Comparison of ENCODE assay signal across 8 cellular contexts in genomic region chr17:45341389-45342158, GRCh38. TPM values are rescaled to one million over a fixed set of nuclear protein-coding genes. Genes with fewer than 3 reads are reported as not detected.
DNase-seq lines count a peak whose midpoint lies in the region; ATAC-seq and TF ChIP-seq lines count a peak whose summit lies in the region.

No MANE protein-coding gene starts in this region.

- DNase-seq in AG10803 (ENCODE audit: low read depth) (peak; percentile 88), NB4 (ENCODE audit: low read depth) (peak; percentile 33), ecto neural progenitor cell (ENCODE audit: low spot score) (peak; percentile 85), hippocampal formation (lab: John Stamatoyannopoulos, UW) (no peak), NCI-H187 treated with DMSO at 0.1 percent for 48 hours (lab: John Stamatoyannopoulos, UW) (no peak)
- no peak for DNase-seq in activated naive CD4-positive, alpha-beta T cell treated with Interleukin-2 at 50 U/mL for 16 hours

- no peak for TF ChIP-seq CTCF in AG10803 (conservative IDR thresholded peaks at IDR 0.05; ENCODE audit: low read length)
- no peak for TF ChIP-seq CTCF in NB4 (IDR thresholded peaks at IDR 0.05; ENCODE audit: low read depth, low read length)

- H3K4me3 ChIP-seq in AG10803 (ENCODE audit: low read length), result 0 out of 2 replicates have a peak overlapping the region, but pooled peaks have one; percentile 22
- no peak overlapping the region for H3K4me3 ChIP-seq in NB4 (ENCODE audit: low read depth, low read length)
- no peak overlapping the region for H3K4me3 ChIP-seq in mesodermal cell (ENCODE audit: extremely low read depth, insufficient read depth, low read length, poor library complexity, severe bottlenecking)

- ATAC-seq in HG03521 (IDR thresholded peaks at IDR 0.05; ENCODE audit: unreplicated experiment), result no peak

- 15 to 18% methylated on average over 9 to 10 of the region's 14 CpGs for WGBS in mesodermal cell (ENCODE audit: insufficient coverage in 2 of 2), 2 experiments

- no peaks in the 10 kb centered on the region for H3K9me3 ChIP-seq in mesodermal cell (ENCODE audit: control insufficient read depth, low read length)

- H3K36me3 ChIP-seq in mesodermal cell (ENCODE audit: control insufficient read depth, insufficient read depth, low read length), result no peaks in the 10 kb centered on the region

- TF ChIP-seq POLR2A in NB4 (IDR thresholded peaks at IDR 0.05; ENCODE audit: extremely low read depth, insufficient read length), result no peak

- peaks cover 18% of the 10 kb centered on the region for H3K4me1 ChIP-seq in mesodermal cell (ENCODE audit: control insufficient read depth, insufficient read depth, low read length, poor library complexity, severe bottlenecking)

- peak overlapping the region; percentile 55 for H3K27ac ChIP-seq in mesodermal cell (ENCODE audit: low read depth, low read length, severe bottlenecking)

RNA-seq across cellular contexts. Expression of gene MAP3K14, which starts 24.8 kb away (rescaled TPM):
- 3.7 TPM for polyA plus RNA-seq in mesodermal cell (2013, experiment 1 of 2)
- 3.2 TPM for polyA plus RNA-seq in mesodermal cell (2013, experiment 2 of 2)

Comparison
In these comparisons a context has a peak if more than half of its experiments do, and no peak if none do; other contexts are left out.
1. DNase-seq: peak in AG10803 (single experiment), NB4 (single experiment) and ecto neural progenitor cell (single experiment); none in hippocampal formation (0 of 2), NCI-H187 treated with DMSO at 0.1 percent for 48 hours (single experiment) and activated naive CD4-positive, alpha-beta T cell treated with Interleukin-2 at 50 U/mL for 16 hours (single experiment).